Comparison of ENCODE assay signal across 8 cellular contexts in the genomic region with DNA sequence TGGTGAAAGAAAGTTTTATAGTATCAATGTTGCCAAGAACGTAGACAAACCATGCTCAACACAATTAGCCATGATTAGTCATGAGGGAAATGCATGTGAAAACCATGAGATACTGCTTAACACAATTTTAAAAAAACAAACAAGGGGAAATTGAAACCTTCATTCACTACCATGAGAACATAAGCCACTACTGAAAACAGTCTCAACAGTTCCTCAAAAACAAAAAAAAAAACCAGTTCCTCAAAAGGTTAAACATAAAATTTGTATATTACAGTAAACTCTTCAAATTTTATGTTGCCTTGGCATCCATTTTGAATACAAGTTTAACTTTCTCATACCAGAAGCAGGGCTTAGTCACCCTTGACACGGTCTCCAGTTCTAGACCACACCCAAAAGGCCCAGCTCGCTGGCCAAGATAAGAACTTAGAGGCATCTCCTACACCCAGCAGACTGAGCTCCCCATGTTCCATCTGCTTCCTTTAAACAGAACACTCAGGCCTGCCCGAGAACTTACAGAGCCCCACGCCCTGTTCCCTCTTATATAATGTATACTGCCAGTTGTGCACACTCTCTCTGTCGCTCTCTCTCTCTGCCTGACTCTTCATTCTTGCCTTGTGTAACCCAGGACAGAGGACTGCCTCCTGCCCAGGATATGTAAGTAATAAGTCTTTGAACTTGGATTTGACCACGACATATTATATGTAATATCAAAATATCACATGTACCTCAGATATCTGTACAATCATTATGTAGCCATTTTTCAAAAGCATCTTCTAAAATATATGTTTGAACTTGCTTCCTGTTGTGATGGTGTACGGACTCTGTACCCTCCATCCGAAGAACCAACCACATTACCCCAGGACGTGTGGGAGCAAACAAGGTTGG.
DNase-seq lines count a peak whose midpoint lies in the region; ATAC-seq lines count a peak whose summit lies in the region.

No MANE protein-coding gene starts in this region.

- no peaks in the 10 kb centered on the region for H3K27me3 Mint-ChIP-seq in activated naive CD8-positive, alpha-beta T cell treated with anti-CD3 and anti-CD28 coated beads, Interleukin-2, amount 10 ng/mL, durations not matched to agents 7 days and 5 days

- POLR2A ChIA-PET in activated naive CD8-positive, alpha-beta T cell treated with anti-CD3 and anti-CD28 coated beads, Interleukin-2, amount 10 ng/mL, durations not matched to agents 7 days and 5 days (lab: Charles Lee), result no interaction called here

- peak overlapping the region; percentile 0 for H3K4me3 Mint-ChIP-seq in activated naive CD8-positive, alpha-beta T cell treated with anti-CD3 and anti-CD28 coated beads, Interleukin-2, amount 10 ng/mL, durations not matched to agents 7 days and 5 days

- no peak overlapping the region for H3K4me3 ChIP-seq in HAP-1

- DNase-seq in OCI-M2 (lab: John Stamatoyannopoulos, UW; ENCODE audit: unreplicated experiment), result peak; percentile 47
- DNase-seq in activated naive CD8-positive, alpha-beta T cell treated with anti-CD3 and anti-CD28 coated beads, Interleukin-2, amount 10 ng/mL, durations not matched to agents 7 days and 5 days, result no peak
- DNase-seq in hepatic stellate cell (ENCODE audit: low spot score), result peak; percentile 85
- DNase-seq in stimulated activated CD4-positive, alpha-beta T cell treated with anti-CD3 and anti-CD28 coated beads, Interleukin-4, amount 100 ng/mL, for 24 hours, result peak; percentile 59
- no peak for DNase-seq in NCI-H2196 treated with DMSO at 0.1 percent for 48 hours (lab: John Stamatoyannopoulos, UW; ENCODE audit: unreplicated experiment)
- DNase-seq in HAP-1 (ENCODE audit: low spot score in 2 of 2), result no peak

- peaks cover 54% of the 10 kb centered on the region for H3K4me1 Mint-ChIP-seq in activated naive CD8-positive, alpha-beta T cell treated with anti-CD3 and anti-CD28 coated beads, Interleukin-2, amount 10 ng/mL, durations not matched to agents 7 days and 5 days

- peaks cover 39% of the 10 kb centered on the region for H3K4me1 ChIP-seq in HAP-1

- H3K27ac Mint-ChIP-seq in activated naive CD8-positive, alpha-beta T cell treated with anti-CD3 and anti-CD28 coated beads, Interleukin-2, amount 10 ng/mL, durations not matched to agents 7 days and 5 days, result no peak overlapping the region

- in situ Hi-C loops in HAP-1 (cut with MboI; ENCODE audit: low sequenced_read_pairs), result no loop called here

- H3K27me3 ChIP-seq in HAP-1 (ENCODE audit: low read depth), result no peaks in the 10 kb centered on the region

- ATAC-seq in GM18520 (IDR thresholded peaks at IDR 0.05; ENCODE audit: unreplicated experiment) (peak; percentile 49), HG02885 (IDR thresholded peaks at IDR 0.05; ENCODE audit: poor library complexity, unreplicated experiment) (peak; percentile 57)
- peak; percentile 65 for ATAC-seq in activated naive CD8-positive, alpha-beta T cell treated with anti-CD3 and anti-CD28 coated beads, Interleukin-2, amount 10 ng/mL, durations not matched to agents 7 days and 5 days (ENCODE audit: low read depth)

- no peaks in the 10 kb centered on the region for H3K9me3 ChIP-seq in HAP-1

- 0 out of 2 replicates have a peak, but pooled peaks cover 2% of the 10 kb centered on the region for H3K36me3 ChIP-seq in HAP-1 (replicated peaks)

- H3K36me3 Mint-ChIP-seq in activated naive CD8-positive, alpha-beta T cell treated with anti-CD3 and anti-CD28 coated beads, Interleukin-2, amount 10 ng/mL, durations not matched to agents 7 days and 5 days, result peaks cover 23% of the 10 kb centered on the region

- no peaks in the 10 kb centered on the region for H3K9me3 Mint-ChIP-seq in activated naive CD8-positive, alpha-beta T cell treated with anti-CD3 and anti-CD28 coated beads, Interleukin-2, amount 10 ng/mL, durations not matched to agents 7 days and 5 days

Comparison
In these comparisons a context has a peak if more than half of its experiments do, and no peak if none do; other contexts are left out.
1. DNase-seq: peak in OCI-M2 (single experiment), hepatic stellate cell (single experiment) and stimulated activated CD4-positive, alpha-beta T cell treated with anti-CD3 and anti-CD28 coated beads, Interleukin-4, amount 100 ng/mL, for 24 hours (single experiment); none in activated naive CD8-positive, alpha-beta T cell treated with anti-CD3 and anti-CD28 coated beads, Interleukin-2, amount 10 ng/mL, durations not matched to agents 7 days and 5 days (single experiment), NCI-H2196 treated with DMSO at 0.1 percent for 48 hours (single experiment) and HAP-1 (0 of 2).
2. Peak in every context shown above with its lines, with median percentiles within 50 percentile points of each other: ATAC-seq.